35 cellular contexts compared by ENCODE assay signal in the genomic region with DNA sequence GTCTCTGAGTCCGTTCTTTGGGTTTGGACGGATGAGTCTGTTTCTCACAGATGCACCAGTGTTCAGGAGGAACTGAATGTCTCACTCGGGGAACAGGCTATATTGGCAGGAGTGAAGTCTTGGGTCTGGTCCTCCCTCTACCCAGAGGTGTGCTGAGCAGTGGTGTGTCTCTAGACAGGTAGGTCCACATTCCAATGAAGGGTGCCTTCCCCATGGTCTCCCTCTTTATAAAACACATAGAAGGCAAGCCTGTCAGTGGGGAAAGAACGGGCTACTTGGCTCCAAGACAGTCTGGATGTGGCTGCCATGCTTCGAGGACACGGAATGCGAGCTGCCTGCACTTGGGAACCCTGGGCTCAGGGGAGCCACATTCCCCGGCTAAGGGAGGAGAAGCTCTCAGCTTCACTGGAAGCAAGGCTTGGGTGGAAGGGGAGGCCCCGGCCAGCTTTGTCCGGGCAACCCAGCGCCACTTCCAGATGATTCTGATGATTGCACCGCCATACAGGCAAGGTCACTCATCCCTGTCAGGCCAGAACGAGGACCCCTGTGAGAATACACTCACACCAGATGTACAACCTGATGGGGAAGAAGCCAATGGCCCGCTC. TPM values are rescaled to one million over a fixed set of nuclear protein-coding genes. Genes with fewer than 3 reads are reported as not detected.
"Had no signal": no experiment of that assay in that cellular context is flagged by ENCODE, and none has a peak within 500 bp of the region (broad histone marks: within the 10 kb centered on the region; RNA-seq: fewer than 3 reads in every experiment).

No MANE protein-coding gene starts in this region.

- H3K4me1 Mint-ChIP-seq: activated B cell treated with CpG ODN at 0.5 μM for 24 hours; activated CD4-positive, alpha-beta T cell treated with anti-CD3 and anti-CD28 coated beads, Interleukin-2, amount 10 ng/mL, durations not matched to agents 24 days and 14 days; activated naive CD8-positive, alpha-beta T cell treated with anti-CD3 and anti-CD28 coated beads for 36 hours; activated T-helper 17 cell treated with anti-CD3 and anti-CD28 coated beads, Interleukin-2, amount 50 U/mL, for 72 hours had no signal

- H3K9me3 ChIP-seq: adrenal gland had no signal

- H3K27ac Mint-ChIP-seq: activated B cell treated with CpG ODN at 0.5 μM for 24 hours; activated CD4-positive, alpha-beta memory T cell treated with anti-CD3 and anti-CD28 coated beads for 36 hours; activated CD4-positive, alpha-beta T cell treated with anti-CD3 and anti-CD28 coated beads, Interleukin-2, amount 10 ng/mL, durations not matched to agents 24 days and 14 days; activated CD8-positive, alpha-beta T cell treated with anti-CD3 and anti-CD28 coated beads for 36 hours; activated naive CD4-positive, alpha-beta T cell treated with anti-CD3 and anti-CD28 coated beads for 36 hours; activated naive CD4-positive, alpha-beta T cell treated with anti-CD3 and anti-CD28 coated beads, Interleukin-2, amount 50 U/mL, for 72 hours; activated naive CD8-positive, alpha-beta T cell treated with anti-CD3 and anti-CD28 coated beads for 36 hours; activated T-cell treated with anti-CD3 and anti-CD28 coated beads, Interleukin-2, amount 50 U/mL, for 72 hours; activated T-helper 1 cell treated with anti-CD3 and anti-CD28 coated beads, Interleukin-12 subunit alpha, Interleukin-12 subunit beta, Interleukin-2, Interleukin-4 antibody, amounts not matched to agents 30 ng/mL and 10 ng/mL and 1 ng/mL, durations not matched to agents 14 hours and 24 hours and 36 hours; activated T-helper 17 cell treated with anti-CD3 and anti-CD28 coated beads, Interleukin-2, amount 50 U/mL, for 72 hours; T-helper 1 cell treated with Interleukin-12 subunit alpha and Interleukin-12 subunit beta and Interleukin-4 antibody, amounts not matched to agents 30 μg/mL and 1 μg/mL, for 36 hours; T-helper 2 cell treated with Interferon-gamma antibody and Interleukin-4, amounts not matched to agents 5 μg/mL and 100 μg/mL, for 36 hours had no signal

- H3K4me3 Mint-ChIP-seq: activated B cell treated with CpG ODN at 0.5 μM for 24 hours; activated CD4-positive, alpha-beta memory T cell treated with anti-CD3 and anti-CD28 coated beads for 36 hours; activated CD4-positive, alpha-beta T cell treated with anti-CD3 and anti-CD28 coated beads, Interleukin-2, amount 10 ng/mL, durations not matched to agents 24 days and 14 days; activated CD8-positive, alpha-beta T cell treated with anti-CD3 and anti-CD28 coated beads for 36 hours; activated naive CD4-positive, alpha-beta T cell treated with anti-CD3 and anti-CD28 coated beads for 36 hours; activated naive CD8-positive, alpha-beta T cell treated with anti-CD3 and anti-CD28 coated beads for 36 hours; activated T-cell treated with anti-CD3 and anti-CD28 coated beads, Interleukin-2, amount 50 U/mL, for 4 hours; activated T-cell treated with anti-CD3 and anti-CD28 coated beads, Interleukin-2, amount 50 U/mL, for 72 hours; activated T-helper 1 cell treated with anti-CD3 and anti-CD28 coated beads, Interleukin-12 subunit alpha, Interleukin-12 subunit beta, Interleukin-2, Interleukin-4 antibody, amounts not matched to agents 30 ng/mL and 10 ng/mL and 1 ng/mL, durations not matched to agents 14 hours and 24 hours and 36 hours; activated T-helper 17 cell treated with anti-CD3 and anti-CD28 coated beads, Interleukin-2, amount 50 U/mL, for 72 hours; T-helper 1 cell treated with Interleukin-12 subunit alpha and Interleukin-12 subunit beta and Interleukin-4 antibody, amounts not matched to agents 30 μg/mL and 1 μg/mL, for 36 hours; T-helper 2 cell treated with Interferon-gamma antibody and Interleukin-4, amounts not matched to agents 5 μg/mL and 100 μg/mL, for 36 hours had no signal

- FAIRE-seq: astrocyte, TTC549 had no signal

- H3K36me3 ChIP-seq: breast epithelium had no signal

- H3K27ac ChIP-seq: adrenal gland, body of pancreas, brain microvascular endothelial cell, VCaP had no signal

- H3K4me3 ChIP-seq: adrenal gland, body of pancreas, breast epithelium had no signal

- H3K27me3 ChIP-seq: adrenal gland, body of pancreas, brain microvascular endothelial cell, breast epithelium had no signal

- H3K4me1 ChIP-seq: adrenal gland, body of pancreas, breast epithelium had no signal

- ATAC-seq: activated CD8-positive, alpha-beta T cell treated with anti-CD3 and anti-CD28 coated beads for 36 hours; activated naive CD4-positive, alpha-beta T cell treated with anti-CD3 and anti-CD28 coated beads, Interleukin-2, amount 50 U/mL, for 72 hours; activated T-cell treated with anti-CD3 and anti-CD28 coated beads, Interleukin-2, amount 50 U/mL, for 4 hours; activated T-cell treated with anti-CD3 and anti-CD28 coated beads, Interleukin-2, amount 50 U/mL, for 72 hours; activated T-helper 17 cell treated with anti-CD3 and anti-CD28 coated beads, Interleukin-2, amount 50 U/mL, for 72 hours; body of pancreas had no signal

- DNase-seq: activated B cell treated with CpG ODN at 0.5 μM for 24 hours; activated CD4-positive, alpha-beta memory T cell treated with anti-CD3 and anti-CD28 coated beads for 36 hours; activated CD4-positive, alpha-beta T cell treated with anti-CD3 and anti-CD28 coated beads for 4 hours; activated CD4-positive, alpha-beta T cell treated with anti-CD3 and anti-CD28 coated beads, Interleukin-2, amount 10 ng/mL, durations not matched to agents 24 days and 14 days; activated CD4-positive, alpha-beta T cell treated with anti-CD3 and anti-CD28 coated beads, Interleukin-2, amount 50 U/mL, for 1 hour; activated CD4-positive, alpha-beta T cell treated with anti-CD3 and anti-CD28 coated beads, Interleukin-2, amount 50 U/mL, for 4 hours; activated CD4-positive, CD25-positive, alpha-beta regulatory T cell treated with anti-CD3 and anti-CD28 coated beads, Interleukin-2, amount 50 U/mL, for 72 hours; activated CD8-positive, alpha-beta memory T cell treated with anti-CD3 and anti-CD28 coated beads, Interleukin-2, amount 50 U/mL, for 4 hours; activated CD8-positive, alpha-beta T cell treated with anti-CD3 and anti-CD28 coated beads for 36 hours; activated effector memory CD4-positive, alpha-beta T cell treated with anti-CD3 and anti-CD28 coated beads, Interleukin-2, amount 50 U/mL, for 16 hours; activated gamma-delta T cell treated with Interleukin-2 at 50 U/mL for 16 hours; activated naive CD4-positive, alpha-beta T cell; activated naive CD4-positive, alpha-beta T cell treated with anti-CD3 and anti-CD28 coated beads for 36 hours; activated naive CD4-positive, alpha-beta T cell treated with anti-CD3 and anti-CD28 coated beads, Interleukin-2, amount 50 U/mL, for 16 hours; activated naive CD8-positive, alpha-beta T cell treated with anti-CD3 and anti-CD28 coated beads for 36 hours; activated T-cell treated with anti-CD3 and anti-CD28 coated beads for 4 hours; activated T-cell treated with anti-CD3 and anti-CD28 coated beads, Interleukin-2, amount 50 U/mL, for 1 hour; activated T-cell treated with anti-CD3 and anti-CD28 coated beads, Interleukin-2, amount 50 U/mL, for 4 hours; activated T-cell treated with anti-CD3 and anti-CD28 coated beads, Interleukin-2, amount 50 U/mL, for 72 hours; adrenal gland; amniotic stem cell; body of pancreas; brain microvascular endothelial cell; central memory CD4-positive, alpha-beta T cell; T-helper 2 cell; T-helper 9 cell had no signal

RNA-seq across cellular contexts. Expression of gene RIPK4, which starts 29.7 kb away (rescaled TPM):
- total RNA-seq: activated CD4-positive, alpha-beta T cell treated with anti-CD3 and anti-CD28 coated beads, Interleukin-2, amount 10 ng/mL, durations not matched to agents 24 days and 14 days; activated T-helper 1 cell treated with anti-CD3 and anti-CD28 coated beads, Interleukin-12 subunit alpha, Interleukin-12 subunit beta, Interleukin-2, Interleukin-4 antibody, amounts not matched to agents 30 ng/mL and 10 ng/mL and 1 ng/mL, durations not matched to agents 14 hours and 24 hours and 36 hours had no signal
